9 cellular contexts compared by ENCODE assay signal in the genomic region with DNA sequence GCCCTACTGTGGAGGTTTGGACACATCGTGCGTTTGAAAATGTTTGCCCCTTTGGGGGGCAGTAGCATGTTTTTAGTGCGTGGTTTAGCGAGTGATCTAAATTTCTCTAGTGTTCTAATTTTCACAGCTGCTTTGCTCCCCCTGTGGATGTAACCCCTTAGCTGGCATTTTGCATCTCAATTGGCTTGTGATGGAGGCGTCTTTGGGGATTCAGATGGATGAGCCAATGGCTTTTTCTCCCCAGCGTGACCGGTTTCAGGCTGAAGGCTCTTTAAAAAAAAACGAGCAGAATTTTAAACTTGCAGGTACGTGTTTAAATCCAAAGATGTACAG. TPM values are rescaled to one million over a fixed set of nuclear protein-coding genes. Genes with fewer than 3 reads are reported as not detected.
DNase-seq lines count a peak whose midpoint lies in the region; ATAC-seq and TF ChIP-seq lines count a peak whose summit lies in the region.
"Had no signal": no experiment of that assay in that cellular context is flagged by ENCODE, and none has a peak within 500 bp of the region (broad histone marks: within the 10 kb centered on the region; RNA-seq: fewer than 3 reads in every experiment).

No MANE protein-coding gene starts in this region.

- H3K4me3 ChIP-seq in cardiac muscle cell (peak overlapping the region; percentile 45), testis (peak overlapping the region; percentile 48 to 71)

- no peaks in the 10 kb centered on the region for H3K27me3 ChIP-seq in cardiac muscle cell
- H3K27me3 ChIP-seq in testis = no peaks in the 10 kb centered on the region

- H3K36me3 ChIP-seq in cardiac muscle cell (no peaks in the 10 kb centered on the region), testis (ENCODE audit: low read depth, missing control alignments) (no peaks in the 10 kb centered on the region)

- no peak for ATAC-seq in Right ventricle myocardium inferior
- peak; percentile 21 for ATAC-seq in HG02623 (IDR thresholded peaks at IDR 0.05; ENCODE audit: unreplicated experiment)
- ATAC-seq in activated naive CD8-positive, alpha-beta T cell treated with anti-CD3 and anti-CD28 coated beads, Interleukin-2, amount 50 U/mL, for 24 hours = peak; percentile 25
- ATAC-seq in naive thymus-derived CD8-positive, alpha-beta T cell = no peak

- H3K4me1 ChIP-seq in cardiac muscle cell (ENCODE audit: low read depth) (peaks cover 4% of the 10 kb centered on the region), testis (peaks cover 11% of the 10 kb centered on the region)

- DNase-seq in cardiac muscle cell (ENCODE audit: low read depth in 1 of 2, low spot score in 1 of 2) (peak in 1 of 2 donors; percentile 57), Right ventricle myocardium inferior (ENCODE audit: missing footprints) (no peak), NCI-H146 (lab: John Stamatoyannopoulos, UW) (peak; percentile 86), inferior parietal cortex (ENCODE audit: extremely low spot score) (peak; percentile 72), testis (peak; percentile 17)
- peak; percentile 34 for DNase-seq in activated naive CD8-positive, alpha-beta T cell treated with anti-CD3 and anti-CD28 coated beads, Interleukin-2, amount 50 U/mL, for 24 hours
- no peak for DNase-seq in naive thymus-derived CD8-positive, alpha-beta T cell

- H3K9me3 ChIP-seq in cardiac muscle cell (ENCODE audit: low read depth) (no peaks in the 10 kb centered on the region), testis (no peaks in the 10 kb centered on the region)

- no peaks in the 10 kb centered on the region for H3K27me3 Mint-ChIP-seq in activated naive CD8-positive, alpha-beta T cell treated with anti-CD3 and anti-CD28 coated beads, Interleukin-2, amount 50 U/mL, for 24 hours
- no peaks in the 10 kb centered on the region for H3K27me3 Mint-ChIP-seq in naive thymus-derived CD8-positive, alpha-beta T cell
- H3K27me3 Mint-ChIP-seq: dendritic cell treated with granulocyte-macrophage colony-stimulating factor and Interleukin-4, amounts not matched to agents 40 ng/mL and 50 ng/mL, for 4 days had no signal

- peaks cover 10% of the 10 kb centered on the region for H3K36me3 Mint-ChIP-seq in activated naive CD8-positive, alpha-beta T cell treated with anti-CD3 and anti-CD28 coated beads, Interleukin-2, amount 50 U/mL, for 24 hours (ENCODE audit: low read depth)
- H3K36me3 Mint-ChIP-seq in naive thymus-derived CD8-positive, alpha-beta T cell = no peaks in the 10 kb centered on the region

- H3K27ac ChIP-seq in cardiac muscle cell (peak overlapping the region; percentile 55), testis (peak overlapping the region; percentile 75 to 82)

- peaks cover 18% of the 10 kb centered on the region for H3K4me1 Mint-ChIP-seq in activated naive CD8-positive, alpha-beta T cell treated with anti-CD3 and anti-CD28 coated beads, Interleukin-2, amount 50 U/mL, for 24 hours
- peaks cover 2 to 22% (median 16%) of the 10 kb centered on the region in 4 donors for H3K4me1 Mint-ChIP-seq in naive thymus-derived CD8-positive, alpha-beta T cell

- no peak for TF ChIP-seq CTCF in cardiac muscle cell (IDR thresholded peaks at IDR 0.05; ENCODE audit: low read depth, low read length)
- peak in 1 of 3 experiments; percentile 4 for TF ChIP-seq CTCF in testis (IDR thresholded peaks at IDR 0.05)

- H3K27ac Mint-ChIP-seq in activated naive CD8-positive, alpha-beta T cell treated with anti-CD3 and anti-CD28 coated beads, Interleukin-2, amount 50 U/mL, for 24 hours = no peak overlapping the region
- H3K27ac Mint-ChIP-seq in naive thymus-derived CD8-positive, alpha-beta T cell = no peak overlapping the region
- H3K27ac Mint-ChIP-seq: dendritic cell treated with granulocyte-macrophage colony-stimulating factor and Interleukin-4, amounts not matched to agents 40 ng/mL and 50 ng/mL, for 4 days had no signal

- intact Hi-C loops in Right ventricle myocardium inferior (cut with DNase I) (loop anchor here (2.0 to 5.0 kb wide), 3 partner anchors 99 to 431 kb away; partner anchors contain the start of gene HFM1), testis (cut with DNase I; ENCODE audit: low total_unique reads) (no loop called here)

- TF ChIP-seq POLR2A in testis (IDR thresholded peaks at IDR 0.05) = no peak

- POLR2A ChIA-PET in naive thymus-derived CD8-positive, alpha-beta T cell (lab: Charles Lee) = no interaction called here

- H3K9me3 Mint-ChIP-seq in activated naive CD8-positive, alpha-beta T cell treated with anti-CD3 and anti-CD28 coated beads, Interleukin-2, amount 50 U/mL, for 24 hours = no peaks in the 10 kb centered on the region
- no peaks in the 10 kb centered on the region for H3K9me3 Mint-ChIP-seq in naive thymus-derived CD8-positive, alpha-beta T cell
- H3K9me3 Mint-ChIP-seq: dendritic cell treated with granulocyte-macrophage colony-stimulating factor and Interleukin-4, amounts not matched to agents 40 ng/mL and 50 ng/mL, for 4 days had no signal

- H3K4me3 Mint-ChIP-seq in activated naive CD8-positive, alpha-beta T cell treated with anti-CD3 and anti-CD28 coated beads, Interleukin-2, amount 50 U/mL, for 24 hours = no peak overlapping the region
- no peak overlapping the region for H3K4me3 Mint-ChIP-seq in naive thymus-derived CD8-positive, alpha-beta T cell
- H3K4me3 Mint-ChIP-seq: dendritic cell treated with granulocyte-macrophage colony-stimulating factor and Interleukin-4, amounts not matched to agents 40 ng/mL and 50 ng/mL, for 4 days had no signal

- WGBS in testis, 2 donors = 0 to 1% methylated on average over 9 of the region's 9 CpGs

RNA-seq across cellular contexts. Expression of gene CDC7, which starts 0.8 kb away (rescaled TPM):
- total RNA-seq in cardiac muscle cell (5.4 and 7.6 TPM in 2 replicates), Right ventricle myocardium inferior (0.95 TPM), testis (10 to 100 TPM; 15.5 to 22.4 TPM)
- polyA plus RNA-seq in cardiac muscle cell (4.7 and 7.8 TPM in 2 replicates), testis (ENCODE audit: insufficient read depth, low read depth, low replicate concordance) (24.2 TPM)
- 1 to 10 TPM; 9.1 to 9.5 TPM for total RNA-seq in naive thymus-derived CD8-positive, alpha-beta T cell
- polyA plus RNA-seq in naive thymus-derived CD8-positive, alpha-beta T cell = 1 to 10 TPM; 2.9 to 3.5 (median 3.3) TPM

Comparison
In these comparisons a context has a peak if more than half of its experiments do, and no peak if none do; other contexts are left out.
1. DNase-seq: peak in NCI-H146 (single experiment), activated naive CD8-positive, alpha-beta T cell treated with anti-CD3 and anti-CD28 coated beads, Interleukin-2, amount 50 U/mL, for 24 hours (single experiment), inferior parietal cortex (single experiment) and testis (single experiment); none in Right ventricle myocardium inferior (single experiment) and naive thymus-derived CD8-positive, alpha-beta T cell (0 of 10).
2. ATAC-seq: peak in HG02623 (single experiment) and activated naive CD8-positive, alpha-beta T cell treated with anti-CD3 and anti-CD28 coated beads, Interleukin-2, amount 50 U/mL, for 24 hours (single experiment); none in Right ventricle myocardium inferior (single experiment) and naive thymus-derived CD8-positive, alpha-beta T cell (0 of 2).